Comparison of ENCODE assay signal across 12 cellular contexts in genomic region chr2:20182241-20182931, GRCh38. TPM values are rescaled to one million over a fixed set of nuclear protein-coding genes. Genes with fewer than 3 reads are reported as not detected.
A peak's percentile ranks its signal among the peaks of the same experiment; 100 is the strongest.
DNase-seq lines count a peak whose midpoint lies in the region; ATAC-seq and TF ChIP-seq lines count a peak whose summit lies in the region.
"Had no signal": no experiment of that assay in that cellular context is flagged by ENCODE, and none has a peak within 500 bp of the region (broad histone marks: within the 10 kb centered on the region; RNA-seq: fewer than 3 reads in every experiment).

No MANE protein-coding gene starts in this region.

- in situ Hi-C loops in GM13977 (cut with MboI; ENCODE audit: low pct_unique_long_range_greater_than_20kb, low sequenced_read_pairs, unreplicated experiment) = no loop called here

- TF ChIP-seq CTCF in left ventricle myocardium inferior (IDR thresholded peaks at IDR 0.05; ENCODE audit: borderline replicate concordance) (no peak), vagina (IDR thresholded peaks at IDR 0.05) (no peak), ascending aorta (IDR thresholded peaks at IDR 0.05) (no peak), GM13977 (IDR thresholded peaks at IDR 0.05; ENCODE audit: extremely low read depth, insufficient read depth, missing control alignments) (no peak)

- H3K9me3 ChIP-seq in left ventricle myocardium inferior (replicated peaks) (no peaks in the 10 kb centered on the region), vagina (no peaks in the 10 kb centered on the region), ascending aorta (no peaks in the 10 kb centered on the region)

- intact Hi-C loops in left ventricle myocardium superior (cut with micrococcal nuclease) = no loop called here
- intact Hi-C loops in left ventricle myocardium inferior (cut with micrococcal nuclease) = no loop called here
- intact Hi-C loops in vagina (cut with DNase I) = no loop called here
- intact Hi-C loops in ascending aorta (cut with DNase I) = no loop called here

- peak; percentile 28 for ATAC-seq in left ventricle myocardium superior
- ATAC-seq: HCT116 had no signal

- H3K4me1 ChIP-seq in left ventricle myocardium inferior (no peaks in the 10 kb centered on the region), vagina (peaks cover 30% of the 10 kb centered on the region), ascending aorta (no peaks in the 10 kb centered on the region)

- peak; percentile 34 for DNase-seq in left ventricle myocardium superior
- no peak for DNase-seq in left ventricle myocardium inferior
- peak; percentile 74 for DNase-seq in astrocyte of the hippocampus (ENCODE audit: low read depth, low spot score)
- DNase-seq in kidney tubule cell (ENCODE audit: low spot score) = peak; percentile 93
- no peak for DNase-seq in vagina (ENCODE audit: extremely low spot score in 2 of 2)
- DNase-seq in ascending aorta (ENCODE audit: low spot score in 2 of 2) = no peak
- no peak for DNase-seq in GM19238 (ENCODE audit: insufficient read length, low spot score)
- DNase-seq in GM13977 (ENCODE audit: low spot score) = no peak
- DNase-seq: activated CD4-positive, alpha-beta memory T cell treated with anti-CD3 and anti-CD28 coated beads, Interleukin-2, amount 10 ng/mL, durations not matched to agents 7 days and 5 days; GDM1; NCI-H187 treated with DMSO at 0.1 percent for 48 hours had no signal

- H3K27me3 ChIP-seq in left ventricle myocardium inferior (ENCODE audit: low read depth) (no peaks in the 10 kb centered on the region), vagina (no peaks in the 10 kb centered on the region), ascending aorta (no peaks in the 10 kb centered on the region)

- TF ChIP-seq POLR2A in vagina (IDR thresholded peaks at IDR 0.05) = no peak

- no peak overlapping the region for H3K4me3 ChIP-seq in left ventricle myocardium inferior
- no peak overlapping the region for H3K4me3 ChIP-seq in vagina
- H3K4me3 ChIP-seq in ascending aorta = no peak overlapping the region

- H3K36me3 ChIP-seq in left ventricle myocardium inferior = no peaks in the 10 kb centered on the region
- H3K36me3 ChIP-seq in vagina = no peaks in the 10 kb centered on the region
- H3K36me3 ChIP-seq in ascending aorta = no peaks in the 10 kb centered on the region

- no peak overlapping the region for H3K27ac ChIP-seq in left ventricle myocardium inferior (replicated peaks)
- H3K27ac ChIP-seq in vagina = peak overlapping the region; percentile 17
- no peak overlapping the region for H3K27ac ChIP-seq in ascending aorta

RNA-seq across cellular contexts. Expression of gene SDC1, which starts 42.5 kb away (rescaled TPM):
- total RNA-seq in left ventricle myocardium superior (0.42 TPM), left ventricle myocardium inferior (0.41 TPM), vagina (184 TPM), ascending aorta (0.32 TPM)

Comparison
In these comparisons a context has a peak if more than half of its experiments do, and no peak if none do; other contexts are left out.
1. DNase-seq: peak in left ventricle myocardium superior (single experiment), astrocyte of the hippocampus (single experiment) and kidney tubule cell (single experiment); none in left ventricle myocardium inferior (single experiment), vagina (0 of 2), ascending aorta (0 of 2), GM19238 (single experiment) and GM13977 (single experiment).
2. RNA of gene SDC1, which starts 42.5 kb away (total RNA-seq): 184 TPM in vagina (single experiment); 0.42 TPM in left ventricle myocardium superior (single experiment), 0.41 TPM in left ventricle myocardium inferior (single experiment) and 0.32 TPM in ascending aorta (single experiment); every median in the first group is over 100 times any median in the second.